ENCODE assay signal across 1 cellular context in the genomic region with DNA sequence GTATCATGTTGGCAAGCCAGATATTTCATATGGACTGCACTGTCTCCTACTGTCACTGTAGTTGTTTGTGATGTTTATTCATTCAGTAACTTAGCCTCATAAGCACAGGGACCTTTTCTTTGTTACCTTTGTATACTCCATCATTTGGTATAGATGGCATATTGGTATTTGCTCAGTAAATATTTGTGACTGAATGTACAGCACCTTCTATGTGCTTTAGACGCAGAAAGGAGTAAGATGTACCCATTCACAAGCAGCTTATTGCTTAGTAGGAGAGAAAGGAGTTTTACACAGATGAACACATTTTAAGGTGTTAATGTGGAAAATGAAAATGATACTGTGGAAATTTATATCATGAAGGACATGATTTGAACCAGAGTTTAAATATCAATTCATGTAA.
TF ChIP-seq lines count a peak whose summit lies in the region.

No MANE protein-coding gene starts in this region.

TF ChIP-seq in HepG2, 621 proteins besides CTCF, POLR2A, EP300 and RAD21:
- TF ChIP-seq ELF4 (CRISPR knock-in tag; IDR thresholded peaks at IDR 0.05; ENCODE audit: borderline replicate concordance), result no peak
- TF ChIP-seq FOXP4 (CRISPR knock-in tag; IDR thresholded peaks at IDR 0.05), result peak; percentile 30; the same call in 1 of the 2 replicates
- 0 out of 2 replicates have a peak, but pooled peaks have one; percentile 21 for TF ChIP-seq CC2D1A (CRISPR knock-in tag; IDR thresholded peaks at IDR 0.05)
- no peak for TF ChIP-seq FOXP1 (IDR thresholded peaks at IDR 0.05)
- TF ChIP-seq FOXP1 (CRISPR knock-in tag; IDR thresholded peaks at IDR 0.05), result 0 out of 2 replicates have a peak, but pooled peaks have one; percentile 6
- TF ChIP-seq ZNF12 (CRISPR knock-in tag; IDR thresholded peaks at IDR 0.05), result peak; percentile 95
- 0 out of 2 replicates have a peak, but pooled peaks have one; percentile 16 for TF ChIP-seq ZSCAN5A (CRISPR knock-in tag; IDR thresholded peaks at IDR 0.05; ENCODE audit: borderline replicate concordance)
- TF ChIP-seq RERE (CRISPR knock-in tag; IDR thresholded peaks at IDR 0.05; ENCODE audit: low read depth), result no peak
- peak; percentile 39; the same call in 1 of the 2 replicates for TF ChIP-seq ZNF629 (CRISPR knock-in tag; conservative IDR thresholded peaks at IDR 0.05)
- TF ChIP-seq FOXA3 (CRISPR knock-in tag; IDR thresholded peaks at IDR 0.05), result 0 out of 2 replicates have a peak, but pooled peaks have one; percentile 26
